In the genomic region with DNA sequence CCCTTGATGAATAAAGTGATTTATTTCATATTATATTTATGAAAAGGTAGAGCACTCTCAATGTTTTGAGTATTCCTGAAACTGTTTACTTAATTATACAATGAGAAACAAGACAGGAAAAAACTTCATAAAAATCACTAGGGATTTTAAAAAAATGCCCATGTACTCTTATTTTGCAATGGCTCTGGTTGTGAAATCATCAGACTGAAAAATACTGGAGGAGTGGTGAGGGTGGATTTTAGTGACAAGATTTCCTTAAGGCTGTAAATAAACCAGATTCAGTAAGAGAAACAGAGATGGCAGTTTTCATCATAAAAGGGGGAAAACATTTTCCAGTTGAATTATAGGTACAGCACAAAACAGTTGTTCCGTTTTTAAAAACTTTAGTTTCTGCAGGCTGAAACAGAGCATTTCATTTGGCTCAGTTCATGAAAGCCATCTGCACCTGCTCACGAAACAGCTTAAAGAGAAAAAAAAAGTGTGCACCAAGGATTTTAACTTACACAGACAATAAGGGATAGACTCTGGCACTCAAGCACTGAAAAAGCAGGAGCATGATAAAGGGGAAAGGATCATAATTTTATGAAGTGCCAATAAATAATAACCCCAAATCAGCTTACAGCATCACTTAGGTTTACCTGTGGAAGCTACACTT, we compare ENCODE assay signal across 8 cellular contexts.
DNase-seq lines count a peak whose midpoint lies in the region; ATAC-seq, FAIRE-seq and TF ChIP-seq lines count a peak whose summit lies in the region.

No MANE protein-coding gene starts in this region.

- RAD21 ChIA-PET in GM12878 (lab: Charles Lee; ENCODE audit: unreplicated experiment) = interaction anchor here (0.7 to 4.8 kb wide), 15 partner anchors 11 to 393 kb away, joined by 3 to 93 read pairs (median 4); a partner anchor contains a TSS

- H3K79me2 ChIP-seq in GM12878 (ENCODE audit: control insufficient read depth, insufficient read depth, low read length) = peaks cover 49% of the 10 kb centered on the region

- intact Hi-C loops in heart left ventricle (cut with DNase I) = loop anchor here in 2 of 10 donors (2.0 to 5.0 kb wide), 2 partner anchors 100 kb away; a partner anchor contains a TSS
- intact Hi-C loops in Right ventricle myocardium inferior (cut with DNase I) = no loop called here
- intact Hi-C loops in GM12878 (cut with micrococcal nuclease; ENCODE audit: unreplicated experiment) = loop anchor here (5.0 kb wide), 3 partner anchors 100 to 230 kb away; a partner anchor contains a TSS
- intact Hi-C loops in vagina (cut with DNase I) = no loop called here

- no peak for FAIRE-seq in GM12878 (lab: Jason Lieb, UNC)

- no peaks in the 10 kb centered on the region for H3K36me3 Mint-ChIP-seq in mesothelial cell of epicardium

- no peaks in the 10 kb centered on the region for H4K20me1 ChIP-seq in GM12878 (ENCODE audit: control insufficient read depth, insufficient read depth)

- H2AFZ ChIP-seq in GM12878 (ENCODE audit: control insufficient read depth, low read depth, low read length) = no peak overlapping the region; the same call in 1 of the 2 replicates

- peak overlapping the region; percentile 50; the same call in 1 of the 2 replicates for H3K9ac ChIP-seq in GM12878 (ENCODE audit: control insufficient read depth, insufficient read depth, low read length)

- H3K4me1 ChIP-seq in heart left ventricle (peaks cover 0 to 43% (median 17%) of the 10 kb centered on the region in 12 donors), GM12878 (ENCODE audit: control insufficient read depth, insufficient read depth, low read length) (peaks cover 12% of the 10 kb centered on the region; the same call in 1 of the 2 replicates), vagina (peaks cover 46% of the 10 kb centered on the region)

- in situ Hi-C loops in GM12878 (cut with MboI) = loop anchor here (10.0 kb wide), 1 partner anchor 1148 kb away; no protein-coding TSS in a partner anchor

- H3K36me3 ChIP-seq in heart left ventricle (no peaks in the 10 kb centered on the region), GM12878 (ENCODE audit: control insufficient read depth in 2 of 2, insufficient read depth in 2 of 2, low read length in 1 of 2) (no peaks in the 10 kb centered on the region), vagina (no peaks in the 10 kb centered on the region)

- SMC1A ChIA-PET in GM12878 (lab: Charles Lee; ENCODE audit: uncharacterized antibody, unreplicated experiment) = interaction anchor here (0.6 to 11.7 kb wide), 27 partner anchors 9 to 230 kb away, joined by 3 to 189 read pairs (median 4); a partner anchor contains a TSS

- no peaks in the 10 kb centered on the region for H3K27me3 ChIP-seq in heart left ventricle
- no peaks in the 10 kb centered on the region for H3K27me3 ChIP-seq in GM12878 (replicated peaks in 1 of 2; ENCODE audit: control insufficient read depth in 2 of 2, insufficient read depth in 2 of 2, low read length in 1 of 2)
- H3K27me3 ChIP-seq in vagina = no peaks in the 10 kb centered on the region

- H3K4me2 ChIP-seq in GM12878 (ENCODE audit: control insufficient read depth, insufficient read depth) = peak overlapping the region; percentile 98

- TF ChIP-seq CTCF in heart left ventricle (IDR thresholded peaks at IDR 0.05) (no peak), GM12878 (IDR thresholded peaks at IDR 0.05 in 2 of 3, conservative IDR thresholded peaks at IDR 0.05 in 1 of 3; ENCODE audit: control insufficient read depth in 2 of 3, extremely low read depth in 1 of 3, insufficient read depth in 1 of 3, low read depth in 3 of 3, low read length in 3 of 3) (no peak), mesothelial cell of epicardium (IDR thresholded peaks at IDR 0.05; ENCODE audit: unreplicated experiment) (no peak), vagina (IDR thresholded peaks at IDR 0.05) (no peak)

- H3K27me3 Mint-ChIP-seq in mesothelial cell of epicardium (ENCODE audit: low read depth) = no peaks in the 10 kb centered on the region

- WGBS in heart left ventricle, 4 donors = 63 to 66% (median 64%) methylated on average over 2 of the region's 2 CpGs
- WGBS in GM12878 (ENCODE audit: insufficient coverage, insufficient replicate concordance, low lambda C conversion rate, missing lambda C conversion rate) = 98% methylated on average over 2 of the region's 2 CpGs

- H3K9me3 ChIP-seq in heart left ventricle (no peaks in the 10 kb centered on the region), GM12878 (replicated peaks; ENCODE audit: control insufficient read depth, insufficient read depth, low read length) (peaks cover 5% of the 10 kb centered on the region; the same call in 1 of the 3 replicates), vagina (no peaks in the 10 kb centered on the region)

- CTCF ChIA-PET in GM12878 (lab: Yijun Ruan, JAX) = interaction anchor here (0.7 to 5.7 kb wide), 14 partner anchors 11 to 187 kb away, joined by 3 to 51 read pairs (median 4); a partner anchor contains a TSS

- H3K27ac ChIP-seq in heart left ventricle (peak overlapping the region in 11 of 12 donors; percentile 60 to 91 (median 79)), GM12878 (ENCODE audit: control insufficient read depth, insufficient read depth) (peak overlapping the region; percentile 68), vagina (peak overlapping the region; percentile 81)

- POLR2A ChIA-PET in GM12878 (lab: Charles Lee) = interaction anchor here (0.9 to 3.7 kb wide), 7 partner anchors 9 to 180 kb away, joined by 3 to 50 read pairs (median 4); a partner anchor contains a TSS

- no peak for TF ChIP-seq EP300 in GM12878 (IDR thresholded peaks at IDR 0.05; ENCODE audit: borderline replicate concordance in 1 of 2, control insufficient read depth in 1 of 2, low read depth in 2 of 2, low read length in 2 of 2)

- ATAC-seq in heart left ventricle (no peak), Right ventricle myocardium inferior (no peak), GM12878 (no peak), GM19397 (IDR thresholded peaks at IDR 0.05; ENCODE audit: unreplicated experiment) (no peak)

- peak overlapping the region; percentile 59 for H3K4me3 Mint-ChIP-seq in mesothelial cell of epicardium

- no peaks in the 10 kb centered on the region for H3K9me3 Mint-ChIP-seq in mesothelial cell of epicardium

- peak overlapping the region; percentile 97 for H3K27ac Mint-ChIP-seq in mesothelial cell of epicardium

- peak overlapping the region in 7 of 12 donors; percentile 48 to 63 (median 55) for H3K4me3 ChIP-seq in heart left ventricle
- H3K4me3 ChIP-seq in GM12878 = peak overlapping the region; percentile 60; the same call in 1 of the 2 replicates
- peak overlapping the region; percentile 31 to 42 for H3K4me3 ChIP-seq in vagina

- BruUV-seq in GM12878 (replicated peaks; lab: Mats Ljungman, UMichigan) = no TSS peak

- H3K4me1 Mint-ChIP-seq in mesothelial cell of epicardium = peaks cover 49% of the 10 kb centered on the region

- no peak for TF ChIP-seq POLR2A in heart left ventricle (IDR thresholded peaks at IDR 0.05)
- TF ChIP-seq POLR2A in GM12878 (IDR thresholded peaks at IDR 0.05; ENCODE audit: low read depth, low read length) = no peak
- no peak for TF ChIP-seq POLR2A in vagina (IDR thresholded peaks at IDR 0.05)

- DNase-seq in heart left ventricle (no peak), Right ventricle myocardium inferior (ENCODE audit: missing footprints) (no peak), GM12878 (ENCODE audit: low read depth, low spot score) (no peak), mesothelial cell of epicardium (ENCODE audit: low spot score in 2 of 2, unreplicated experiment in 2 of 2) (no peak), vagina (ENCODE audit: extremely low spot score in 2 of 2) (no peak), HPDE6-E6E7 (ENCODE audit: extremely low spot score) (no peak)
- no peak for DNase-seq in effector CD8-positive, alpha-beta T cell (lab: John Stamatoyannopoulos, UW)

- no peak for TF ChIP-seq RAD21 in GM12878 (IDR thresholded peaks at IDR 0.05; ENCODE audit: insufficient read depth, low read depth, low read length)

TF ChIP-seq in GM12878, 131 proteins besides CTCF, POLR2A, EP300 and RAD21 (continues in another document):
- TF ChIP-seq POU2F2 (IDR thresholded peaks at IDR 0.05; ENCODE audit: borderline replicate concordance, low read depth, low read length) (no peak), ZNF24 (IDR thresholded peaks at IDR 0.05) (no peak), SPI1 (IDR thresholded peaks at IDR 0.05; ENCODE audit: borderline replicate concordance, insufficient read depth, low read depth, low read length) (no peak), GATAD2B (conservative IDR thresholded peaks at IDR 0.05; ENCODE audit: low read depth) (no peak), DPF2 (IDR thresholded peaks at IDR 0.05) (no peak)
- TF ChIP-seq, protein P1, sequence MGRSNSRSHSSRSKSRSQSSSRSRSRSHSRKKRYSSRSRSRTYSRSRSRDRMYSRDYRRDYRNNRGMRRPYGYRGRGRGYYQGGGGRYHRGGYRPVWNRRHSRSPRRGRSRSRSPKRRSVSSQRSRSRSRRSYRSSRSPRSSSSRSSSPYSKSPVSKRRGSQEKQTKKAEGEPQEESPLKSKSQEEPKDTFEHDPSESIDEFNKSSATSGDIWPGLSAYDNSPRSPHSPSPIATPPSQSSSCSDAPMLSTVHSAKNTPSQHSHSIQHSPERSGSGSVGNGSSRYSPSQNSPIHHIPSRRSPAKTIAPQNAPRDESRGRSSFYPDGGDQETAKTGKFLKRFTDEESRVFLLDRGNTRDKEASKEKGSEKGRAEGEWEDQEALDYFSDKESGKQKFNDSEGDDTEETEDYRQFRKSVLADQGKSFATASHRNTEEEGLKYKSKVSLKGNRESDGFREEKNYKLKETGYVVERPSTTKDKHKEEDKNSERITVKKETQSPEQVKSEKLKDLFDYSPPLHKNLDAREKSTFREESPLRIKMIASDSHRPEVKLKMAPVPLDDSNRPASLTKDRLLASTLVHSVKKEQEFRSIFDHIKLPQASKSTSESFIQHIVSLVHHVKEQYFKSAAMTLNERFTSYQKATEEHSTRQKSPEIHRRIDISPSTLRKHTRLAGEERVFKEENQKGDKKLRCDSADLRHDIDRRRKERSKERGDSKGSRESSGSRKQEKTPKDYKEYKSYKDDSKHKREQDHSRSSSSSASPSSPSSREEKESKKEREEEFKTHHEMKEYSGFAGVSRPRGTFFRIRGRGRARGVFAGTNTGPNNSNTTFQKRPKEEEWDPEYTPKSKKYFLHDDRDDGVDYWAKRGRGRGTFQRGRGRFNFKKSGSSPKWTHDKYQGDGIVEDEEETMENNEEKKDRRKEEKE (IDR thresholded peaks at IDR 0.05) = no peak
- TF ChIP-seq, protein P2, sequence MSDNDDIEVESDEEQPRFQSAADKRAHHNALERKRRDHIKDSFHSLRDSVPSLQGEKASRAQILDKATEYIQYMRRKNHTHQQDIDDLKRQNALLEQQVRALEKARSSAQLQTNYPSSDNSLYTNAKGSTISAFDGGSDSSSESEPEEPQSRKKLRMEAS (IDR thresholded peaks at IDR 0.05; ENCODE audit: low read depth, low read length) = no peak
